In genomic region chr7:106658504-106659368, GRCh38 we compare ENCODE assay signal across 9 cellular contexts. TPM values are rescaled to one million over a fixed set of nuclear protein-coding genes. Genes with fewer than 3 reads are reported as not detected.
DNase-seq lines count a peak whose midpoint lies in the region; FAIRE-seq and TF ChIP-seq lines count a peak whose summit lies in the region.
"Had no signal": no experiment of that assay in that cellular context is flagged by ENCODE, and none has a peak within 500 bp of the region (broad histone marks: within the 10 kb centered on the region; RNA-seq: fewer than 3 reads in every experiment).

No MANE protein-coding gene starts in this region.

- H3K9me3 ChIP-seq in keratinocyte (ENCODE audit: control insufficient read depth, low read depth, low read length) (no peaks in the 10 kb centered on the region), transverse colon (no peaks in the 10 kb centered on the region)

- no peaks in the 10 kb centered on the region for H3K9me1 ChIP-seq in keratinocyte (ENCODE audit: control insufficient read depth, extremely low read depth, insufficient read depth, low read length)

- peak overlapping the region; percentile 85 for H3K4me3 Mint-ChIP-seq in activated naive CD4-positive, alpha-beta T cell treated with anti-CD3 and anti-CD28 coated beads, Interleukin-2, amount 10 ng/mL, durations not matched to agents 7 days and 5 days
- H3K4me3 Mint-ChIP-seq in activated T-helper 2 cell treated with anti-CD3 and anti-CD28 coated beads, Interferon-gamma antibody, Interleukin-2, Interleukin-4, amounts not matched to agents 10 μg/mL and 5 μg/mL and 100 μg/mL, durations not matched to agents 14 hours and 24 hours and 36 hours (ENCODE audit: low read depth) = peak overlapping the region; percentile 96

- dilution Hi-C loops in keratinocyte (cut with MboI; ENCODE audit: extremely low pct_ligation_motif_present, low sequenced_read_pairs) = no loop called here

- H3K4me2 ChIP-seq in keratinocyte (ENCODE audit: control insufficient read depth, extremely low read depth, insufficient read depth, low read depth, low read length) = peak overlapping the region; percentile 98

- in situ Hi-C loops in transverse colon (cut with MboI; ENCODE audit: low pct_ligation_motif_present in 1 of 4, low pct_unique_long_range_greater_than_20kb in 1 of 4, low sequenced_read_pairs in 3 of 4) = loop anchor here in 2 of 4 donors (5.0 to 10.0 kb wide), 3 partner anchors 76 to 114 kb away; no protein-coding TSS in a partner anchor

- 66 to 77% methylated on average over 4 to 6 of the region's 6 CpGs for WGBS in transverse colon (ENCODE audit: low coverage in 1 of 2), 2 donors

- intact Hi-C loops in activated T-helper 2 cell treated with anti-CD3 and anti-CD28 coated beads, Interferon-gamma antibody, Interleukin-2, Interleukin-4, amounts not matched to agents 10 μg/mL and 5 μg/mL and 100 μg/mL, durations not matched to agents 14 hours and 24 hours and 36 hours (cut with micrococcal nuclease) = no loop called here
- intact Hi-C loops in transverse colon (cut with DNase I; ENCODE audit: low total_unique reads) (loop anchor here (5.0 kb wide), 1 partner anchor 366 kb away; no protein-coding TSS in a partner anchor), posterior vena cava (cut with DNase I) (loop anchor here in 1 of 2 donors (10.0 kb wide), 1 partner anchor 484 kb away; no protein-coding TSS in a partner anchor)

- H3K27me3 Mint-ChIP-seq in activated naive CD4-positive, alpha-beta T cell treated with anti-CD3 and anti-CD28 coated beads, Interleukin-2, amount 10 ng/mL, durations not matched to agents 7 days and 5 days = peaks cover 13% of the 10 kb centered on the region
- peaks cover 4% of the 10 kb centered on the region for H3K27me3 Mint-ChIP-seq in activated T-helper 2 cell treated with anti-CD3 and anti-CD28 coated beads, Interferon-gamma antibody, Interleukin-2, Interleukin-4, amounts not matched to agents 10 μg/mL and 5 μg/mL and 100 μg/mL, durations not matched to agents 14 hours and 24 hours and 36 hours (ENCODE audit: low read depth)

- DNase-seq in activated naive CD4-positive, alpha-beta T cell treated with anti-CD3 and anti-CD28 coated beads, Interleukin-2, amount 10 ng/mL, durations not matched to agents 7 days and 5 days = no peak
- no peak for DNase-seq in activated naive CD4-positive, alpha-beta T cell treated with anti-CD3 and anti-CD28 coated beads, Interleukin-2, amount 50 U/mL, for 16 hours
- no peak for DNase-seq in activated T-helper 2 cell treated with anti-CD3 and anti-CD28 coated beads, Interferon-gamma antibody, Interleukin-2, Interleukin-4, amounts not matched to agents 10 μg/mL and 5 μg/mL and 100 μg/mL, durations not matched to agents 14 hours and 24 hours and 36 hours (ENCODE audit: low spot score)
- no peak for DNase-seq in keratinocyte (ENCODE audit: low read depth, low spot score)
- no peak for DNase-seq in transverse colon
- no peak for DNase-seq in stimulated activated CD4-positive, alpha-beta T cell treated with anti-CD3 and anti-CD28 coated beads, Interleukin-2, amount 100 ng/mL, for 48 hours
- DNase-seq in posterior vena cava (ENCODE audit: low spot score) = no peak
- no peak for DNase-seq in COR-L47 (lab: John Stamatoyannopoulos, UW)
- DNase-seq: effector CD8-positive, alpha-beta T cell had no signal

- H3K4me1 ChIP-seq in keratinocyte (ENCODE audit: control insufficient read depth, extremely low read depth, insufficient read depth, low read length) = peaks cover 8% of the 10 kb centered on the region
- H3K4me1 ChIP-seq in transverse colon = peaks cover 12 to 29% (median 16%) of the 10 kb centered on the region in 4 donors

- no peaks in the 10 kb centered on the region for H3K9me3 Mint-ChIP-seq in activated naive CD4-positive, alpha-beta T cell treated with anti-CD3 and anti-CD28 coated beads, Interleukin-2, amount 10 ng/mL, durations not matched to agents 7 days and 5 days
- no peaks in the 10 kb centered on the region for H3K9me3 Mint-ChIP-seq in activated T-helper 2 cell treated with anti-CD3 and anti-CD28 coated beads, Interferon-gamma antibody, Interleukin-2, Interleukin-4, amounts not matched to agents 10 μg/mL and 5 μg/mL and 100 μg/mL, durations not matched to agents 14 hours and 24 hours and 36 hours

- TF ChIP-seq POLR2A in transverse colon (IDR thresholded peaks at IDR 0.05) = no peak

- FAIRE-seq in keratinocyte (lab: Jason Lieb, UNC) = no peak

- H4K20me1 ChIP-seq in keratinocyte (ENCODE audit: control insufficient read depth, extremely low read depth, insufficient read depth, low read length) = no peaks in the 10 kb centered on the region

- H3K79me2 ChIP-seq in keratinocyte (ENCODE audit: control insufficient read depth, insufficient read depth, low read length) = peaks cover 9% of the 10 kb centered on the region

- H3K36me3 ChIP-seq in keratinocyte (ENCODE audit: control insufficient read depth in 2 of 2, extremely low read depth in 1 of 2, insufficient read depth in 2 of 2, low read length in 2 of 2) (no peaks in the 10 kb centered on the region), transverse colon (no peaks in the 10 kb centered on the region)

- H3K27ac Mint-ChIP-seq in activated naive CD4-positive, alpha-beta T cell treated with anti-CD3 and anti-CD28 coated beads, Interleukin-2, amount 10 ng/mL, durations not matched to agents 7 days and 5 days = no peak overlapping the region
- peak overlapping the region; percentile 93 for H3K27ac Mint-ChIP-seq in activated T-helper 2 cell treated with anti-CD3 and anti-CD28 coated beads, Interferon-gamma antibody, Interleukin-2, Interleukin-4, amounts not matched to agents 10 μg/mL and 5 μg/mL and 100 μg/mL, durations not matched to agents 14 hours and 24 hours and 36 hours

- TF ChIP-seq EP300 in transverse colon (IDR thresholded peaks at IDR 0.05; ENCODE audit: low read depth) = no peak

- no peaks in the 10 kb centered on the region for H3K27me3 ChIP-seq in keratinocyte (ENCODE audit: control insufficient read depth, extremely low read depth, insufficient read depth, low read length)
- H3K27me3 ChIP-seq in transverse colon = no peaks in the 10 kb centered on the region

- TF ChIP-seq CTCF in keratinocyte (optimal IDR thresholded peaks at IDR 0.05 in 1 of 3, IDR thresholded peaks at IDR 0.05 in 1 of 3, conservative IDR thresholded peaks at IDR 0.05 in 1 of 3; ENCODE audit: extremely low read depth in 1 of 3, insufficient read depth in 2 of 3, low read length in 3 of 3) (no peak), transverse colon (IDR thresholded peaks at IDR 0.05) (no peak)

- H3K4me1 Mint-ChIP-seq in activated naive CD4-positive, alpha-beta T cell treated with anti-CD3 and anti-CD28 coated beads, Interleukin-2, amount 10 ng/mL, durations not matched to agents 7 days and 5 days = peaks cover 37% of the 10 kb centered on the region
- peaks cover 33% of the 10 kb centered on the region for H3K4me1 Mint-ChIP-seq in activated T-helper 2 cell treated with anti-CD3 and anti-CD28 coated beads, Interferon-gamma antibody, Interleukin-2, Interleukin-4, amounts not matched to agents 10 μg/mL and 5 μg/mL and 100 μg/mL, durations not matched to agents 14 hours and 24 hours and 36 hours (ENCODE audit: low read depth)

- H3K4me3 ChIP-seq in keratinocyte (ENCODE audit: control insufficient read depth in 2 of 3, extremely low read depth in 1 of 3, insufficient read depth in 2 of 3, low read depth in 1 of 3, low read length in 3 of 3) (peak overlapping the region; percentile 60 to 93 (median 79)), transverse colon (peak overlapping the region in 3 of 4 donors; percentile 90 to 99 (median 91))

- no peak overlapping the region for H3K27ac ChIP-seq in keratinocyte (ENCODE audit: control insufficient read depth, insufficient read depth, low read length)
- peak overlapping the region; percentile 93 to 99 (median 98) for H3K27ac ChIP-seq in transverse colon

- H2AFZ ChIP-seq in keratinocyte (ENCODE audit: control insufficient read depth, low read length) = no peak overlapping the region

- CTCF ChIA-PET in activated naive CD4-positive, alpha-beta T cell treated with anti-CD3 and anti-CD28 coated beads, Interleukin-2, amount 10 ng/mL, durations not matched to agents 7 days and 5 days (lab: Charles Lee) = interaction anchor here (0.8 to 5.8 kb wide), 15 partner anchors 35 to 482 kb away, joined by 3 to 101 read pairs (median 4); no protein-coding TSS in a partner anchor

- H3K9ac ChIP-seq in keratinocyte (ENCODE audit: control insufficient read depth, extremely low read depth, insufficient read depth, low read length) = no peak overlapping the region

- H3K36me3 Mint-ChIP-seq in activated naive CD4-positive, alpha-beta T cell treated with anti-CD3 and anti-CD28 coated beads, Interleukin-2, amount 10 ng/mL, durations not matched to agents 7 days and 5 days = peaks cover 4% of the 10 kb centered on the region
- H3K36me3 Mint-ChIP-seq in activated T-helper 2 cell treated with anti-CD3 and anti-CD28 coated beads, Interferon-gamma antibody, Interleukin-2, Interleukin-4, amounts not matched to agents 10 μg/mL and 5 μg/mL and 100 μg/mL, durations not matched to agents 14 hours and 24 hours and 36 hours (ENCODE audit: low read depth) = peaks cover 7% of the 10 kb centered on the region

RNA-seq across cellular contexts. Expression of gene CCDC71L, which starts 2.2 kb away (rescaled TPM):
- total RNA-seq in activated T-helper 2 cell treated with anti-CD3 and anti-CD28 coated beads, Interferon-gamma antibody, Interleukin-2, Interleukin-4, amounts not matched to agents 10 μg/mL and 5 μg/mL and 100 μg/mL, durations not matched to agents 14 hours and 24 hours and 36 hours = 17.4 and 18.4 TPM in 2 replicates
- 8.3 to 10.9 TPM (median 10.6 TPM) in 3 replicates for polyA plus RNA-seq in keratinocyte
- polyA plus RNA-seq in keratinocyte (2011; ENCODE audit: low read depth) = 2.3 TPM
- polyA plus RNA-seq in keratinocyte (2011; cell fraction: cytosol; rRNA removed) = 8.5 and 8.7 TPM in 2 replicates
- 9.9 and 10.5 TPM in 2 replicates for polyA plus RNA-seq in keratinocyte (2011; cell fraction: nucleus; rRNA removed)
- polyA plus RNA-seq in keratinocyte (2012; ENCODE audit: low replicate concordance) = 7.2 and 15.5 TPM in 2 replicates
- 3.0 to 4.3 TPM (median 3.5 TPM) in 3 replicates for polyA minus RNA-seq in keratinocyte
- 14.6 TPM for polyA minus RNA-seq in keratinocyte (2011; cell fraction: cytosol; rRNA and poly(A)+ RNA removed)
- polyA minus RNA-seq in keratinocyte (2011; cell fraction: nucleus; rRNA and poly(A)+ RNA removed) = 6.7 and 8.7 TPM in 2 replicates
- 10 to 100 TPM; 23.6 to 49.7 (median 27.8) TPM for total RNA-seq in transverse colon
- 10 to 100 TPM; 24.9 to 33.2 TPM for total RNA-seq in posterior vena cava
